16 cellular contexts compared by ENCODE assay signal in genomic region chr4:64895031-64895430, GRCh38.
DNase-seq lines count a peak whose midpoint lies in the region; ATAC-seq and TF ChIP-seq lines count a peak whose summit lies in the region.
"Had no signal": no experiment of that assay in that cellular context is flagged by ENCODE, and none has a peak within 500 bp of the region (broad histone marks: within the 10 kb centered on the region; RNA-seq: fewer than 3 reads in every experiment).

No MANE protein-coding gene starts in this region.

- no peak overlapping the region for H2AK9ac ChIP-seq in IMR-90 (replicated peaks; ENCODE audit: low read depth, low read length, poor library complexity)

- no peaks in the 10 kb centered on the region for H3K79me1 ChIP-seq in IMR-90 (ENCODE audit: low read depth in 1 of 2, low read length in 2 of 2)

- TF ChIP-seq POLR2A in IMR-90 (IDR thresholded peaks at IDR 0.05; ENCODE audit: low read depth, low read length): no peak

- H3K36me3 ChIP-seq in DND-41 (ENCODE audit: insufficient read depth, low read length) (no peaks in the 10 kb centered on the region), IMR-90 (ENCODE audit: control insufficient read depth, insufficient read depth, low read length) (no peaks in the 10 kb centered on the region), endodermal cell (ENCODE audit: control insufficient read depth, insufficient read depth, low read length) (no peaks in the 10 kb centered on the region)
- H3K36me3 ChIP-seq: BLaER1 had no signal

- POLR2A ChIA-PET in IMR-90 (lab: Charles Lee; ENCODE audit: unreplicated experiment): no interaction called here

- H3K4me3 ChIP-seq in DND-41 (ENCODE audit: low read depth in 1 of 2, low read length in 2 of 2) (no peak overlapping the region), IMR-90 (ENCODE audit: insufficient read depth, low read depth, low read length) (no peak overlapping the region), endodermal cell (ENCODE audit: low read length) (no peak overlapping the region)
- H3K4me3 ChIP-seq: BLaER1 had no signal

- H3K27ac ChIP-seq in DND-41 (ENCODE audit: low read length) (no peak overlapping the region), IMR-90 (ENCODE audit: insufficient read depth, low read length) (no peak overlapping the region), endodermal cell (ENCODE audit: low read depth, low read length) (no peak overlapping the region)
- H3K27ac ChIP-seq: BLaER1 had no signal

- no peaks in the 10 kb centered on the region for H3K36me3 Mint-ChIP-seq in endodermal cell (ENCODE audit: low read depth)
- H3K36me3 Mint-ChIP-seq: CD14-positive monocyte; CD4-positive, alpha-beta memory T cell had no signal

- peaks cover 15% of the 10 kb centered on the region; the same call in 1 of the 2 replicates for H3K4me1 ChIP-seq in DND-41 (ENCODE audit: insufficient read depth, low read length)
- no peaks in the 10 kb centered on the region for H3K4me1 ChIP-seq in IMR-90 (ENCODE audit: control insufficient read depth, insufficient read depth, low read length)
- no peaks in the 10 kb centered on the region for H3K4me1 ChIP-seq in endodermal cell (ENCODE audit: control insufficient read depth, insufficient read depth, low read length)
- H3K4me1 ChIP-seq: BLaER1 had no signal

- H3K9me3 ChIP-seq in DND-41 (ENCODE audit: insufficient read depth, low read length, severe bottlenecking) (peaks cover 3% of the 10 kb centered on the region), IMR-90 (ENCODE audit: control insufficient read depth, insufficient read depth, low read length) (no peaks in the 10 kb centered on the region), endodermal cell (ENCODE audit: control insufficient read depth, low read length) (peaks cover 6% of the 10 kb centered on the region)
- H3K9me3 ChIP-seq: BLaER1 had no signal

- DNase-seq in DND-41 (no peak), IMR-90 (no peak), OCI-M1 (lab: John Stamatoyannopoulos, UW) (peak; percentile 26), endodermal cell (no peak), NCI-H1105 (lab: John Stamatoyannopoulos, UW) (no peak)
- DNase-seq: 8988T; CD4-positive, alpha-beta memory T cell; DMS153; DMS79; GF-D8; HFFc6 had no signal

- in situ Hi-C loops in IMR-90 (cut with MboI; ENCODE audit: low sequenced_read_pairs): no loop called here

- H3K4me2 ChIP-seq in DND-41 (ENCODE audit: insufficient read depth, low read length): no peak overlapping the region
- no peak overlapping the region for H3K4me2 ChIP-seq in IMR-90 (ENCODE audit: low read depth, low read length)
- H3K4me2 ChIP-seq: BLaER1 had no signal

- H3K9ac ChIP-seq in DND-41 (ENCODE audit: low read depth, low read length): no peak overlapping the region
- H3K9ac ChIP-seq in IMR-90 (ENCODE audit: low read depth, low read length): no peak overlapping the region
- no peak overlapping the region for H3K9ac ChIP-seq in endodermal cell (ENCODE audit: extremely low read depth, low read length, poor library complexity, severe bottlenecking)
- H3K9ac ChIP-seq: BLaER1 had no signal

- no peak overlapping the region for H3K23ac ChIP-seq in IMR-90 (ENCODE audit: low read depth, low read length)

- peak overlapping the region; percentile 61 for H3K27ac Mint-ChIP-seq in endodermal cell
- H3K27ac Mint-ChIP-seq: CD14-positive monocyte; CD4-positive, alpha-beta memory T cell; HFFc6 had no signal

- intact Hi-C loops in IMR-90 (cut with micrococcal nuclease): no loop called here

- TF ChIP-seq CTCF in DND-41 (IDR thresholded peaks at IDR 0.05; ENCODE audit: borderline replicate concordance, extremely low read depth, low read length, poor library complexity, severe bottlenecking): no peak
- no peak for TF ChIP-seq CTCF in IMR-90 (conservative IDR thresholded peaks at IDR 0.05; ENCODE audit: low read depth, low read length)
- TF ChIP-seq CTCF in endodermal cell (conservative IDR thresholded peaks at IDR 0.05): no peak

- no peaks in the 10 kb centered on the region for H3K79me2 ChIP-seq in DND-41 (ENCODE audit: insufficient read depth, low read length)

- H3K56ac ChIP-seq in IMR-90 (ENCODE audit: extremely low read depth, insufficient read depth, low read length): no peak overlapping the region

- no peak for TF ChIP-seq RAD21 in IMR-90 (IDR thresholded peaks at IDR 0.05; ENCODE audit: low read length)

- H3K9me3 Mint-ChIP-seq in endodermal cell: peaks cover 5% of the 10 kb centered on the region

- H2AFZ ChIP-seq in DND-41 (ENCODE audit: low read depth, low read length) (peak overlapping the region; percentile 50), IMR-90 (replicated peaks; ENCODE audit: low read length, poor library complexity) (no peak overlapping the region)

- no peak overlapping the region for H2BK120ac ChIP-seq in IMR-90 (ENCODE audit: low read depth, low read length)

- H2BK5ac ChIP-seq in IMR-90 (ENCODE audit: low read depth, low read length, poor library complexity, severe bottlenecking): no peak overlapping the region

- no peaks in the 10 kb centered on the region for H3K27me3 Mint-ChIP-seq in endodermal cell (ENCODE audit: insufficient read depth)
- H3K27me3 Mint-ChIP-seq: CD4-positive, alpha-beta memory T cell had no signal

- no TSS peak for BruUV-seq in IMR-90 (replicated peaks; lab: Mats Ljungman, UMichigan)

- H4K8ac ChIP-seq in IMR-90 (ENCODE audit: low read depth in 2 of 2, low read length in 2 of 2): no peak overlapping the region

- H2BK15ac ChIP-seq in IMR-90 (ENCODE audit: low read depth, low read length): no peak overlapping the region

- H3K4me1 Mint-ChIP-seq in endodermal cell: peaks cover 5% of the 10 kb centered on the region
- H3K4me1 Mint-ChIP-seq: CD14-positive monocyte; CD4-positive, alpha-beta memory T cell had no signal

- H3K9me1 ChIP-seq in IMR-90 (ENCODE audit: insufficient read depth, low read length): no peaks in the 10 kb centered on the region

- no peak overlapping the region for H3K14ac ChIP-seq in IMR-90 (replicated peaks; ENCODE audit: low read depth, low read length)

- H3K4ac ChIP-seq in IMR-90 (ENCODE audit: low read depth, low read length): no peak overlapping the region

- H3K4me3 Mint-ChIP-seq in endodermal cell: no peak overlapping the region
- H3K4me3 Mint-ChIP-seq: CD14-positive monocyte; CD4-positive, alpha-beta memory T cell; HFFc6 had no signal

- no peak overlapping the region for H2BK20ac ChIP-seq in IMR-90 (ENCODE audit: low read depth, low read length)

- CTCF ChIA-PET in IMR-90 (lab: Yijun Ruan, JAX): no interaction called here

- H2AK5ac ChIP-seq in IMR-90 (ENCODE audit: low read depth, low read length): no peak overlapping the region

- no peak overlapping the region for H4K91ac ChIP-seq in IMR-90 (ENCODE audit: insufficient read depth, low read depth, low read length)

- dilution Hi-C loops in IMR-90 (cut with HindIII; ENCODE audit: low sequenced_read_pairs, unreplicated experiment): no loop called here

- no peaks in the 10 kb centered on the region for H3K27me3 ChIP-seq in DND-41 (ENCODE audit: insufficient read depth, low read length, poor library complexity)
- H3K27me3 ChIP-seq in IMR-90 (ENCODE audit: control insufficient read depth, insufficient read depth, low read length): no peaks in the 10 kb centered on the region
- H3K27me3 ChIP-seq in endodermal cell (ENCODE audit: control insufficient read depth, insufficient read depth, low read length, poor library complexity, severe bottlenecking): no peaks in the 10 kb centered on the region
- H3K27me3 ChIP-seq: BLaER1 had no signal

- H4K20me1 ChIP-seq in DND-41 (ENCODE audit: insufficient read depth, low read length) (no peaks in the 10 kb centered on the region), IMR-90 (ENCODE audit: insufficient read depth, low read length) (no peaks in the 10 kb centered on the region)
- H4K20me1 ChIP-seq: BLaER1 had no signal

- no peak overlapping the region for H3K18ac ChIP-seq in IMR-90 (ENCODE audit: low read depth, low read length)

- H4K5ac ChIP-seq in IMR-90 (ENCODE audit: low read depth, low read length): no peak overlapping the region

- no peak for ATAC-seq in DND-41 (ENCODE audit: insufficient read depth, low read depth)
- no peak for ATAC-seq in IMR-90 (ENCODE audit: low read depth)
- no peak for ATAC-seq in GM19455 (IDR thresholded peaks at IDR 0.05; ENCODE audit: unreplicated experiment)
- no peak for ATAC-seq in GM18520 (IDR thresholded peaks at IDR 0.05; ENCODE audit: unreplicated experiment)
- ATAC-seq: HCT116 had no signal

TF ChIP-seq in IMR-90, 13 proteins besides CTCF, POLR2A, EP300 and RAD21:
- TF ChIP-seq MAFK (IDR thresholded peaks at IDR 0.05; ENCODE audit: low read depth, low read length) (peak; percentile 92), MXI1 (IDR thresholded peaks at IDR 0.05; ENCODE audit: borderline replicate concordance, low read depth, low read length) (no peak)
